Comparison of ENCODE assay signal across 13 cellular contexts in genomic region chr19:10115392-10116084, GRCh38. TPM values are rescaled to one million over a fixed set of nuclear protein-coding genes. Genes with fewer than 3 reads are reported as not detected.
DNase-seq lines count a peak whose midpoint lies in the region; ATAC-seq and TF ChIP-seq lines count a peak whose summit lies in the region.
"Had no signal": no experiment of that assay in that cellular context is flagged by ENCODE, and none has a peak within 500 bp of the region (broad histone marks: within the 10 kb centered on the region; RNA-seq: fewer than 3 reads in every experiment).

No MANE protein-coding gene starts in this region.

- CTCF ChIA-PET in Calu3 (lab: Charles Lee) (interaction anchor here (1.5 kb wide), 1 partner anchor 144 kb away, joined by 3 read pairs; no protein-coding TSS in a partner anchor), RWPE1 (lab: Yijun Ruan, JAX) (no interaction called here), A673 (lab: Charles Lee) (no interaction called here)

- H3K36me3 ChIP-seq in A673 (ENCODE audit: insufficient read depth, low read length, poor library complexity, severe bottlenecking), result peaks cover 54% of the 10 kb centered on the region

- TF ChIP-seq CTCF in 22Rv1 (IDR thresholded peaks at IDR 0.05) (no peak), Calu3 (IDR thresholded peaks at IDR 0.05; ENCODE audit: unreplicated experiment) (no peak), RWPE1 (conservative IDR thresholded peaks at IDR 0.05; ENCODE audit: low read depth) (no peak), A673 (conservative IDR thresholded peaks at IDR 0.05; ENCODE audit: low read depth, low read length) (no peak)

- peaks cover 4% of the 10 kb centered on the region for H3K4me1 Mint-ChIP-seq in Calu3 (ENCODE audit: low read depth, unreplicated experiment)
- H3K4me1 Mint-ChIP-seq in effector memory CD8-positive, alpha-beta T cell (ENCODE audit: low read depth in 2 of 2), result peaks cover 53% of the 10 kb centered on the region in 2 donors
- peaks cover 21 to 72% (median 52%) of the 10 kb centered on the region in 4 donors for H3K4me1 Mint-ChIP-seq in naive thymus-derived CD8-positive, alpha-beta T cell

- no peak overlapping the region for H3K4me3 Mint-ChIP-seq in Calu3 (ENCODE audit: low read depth, unreplicated experiment)
- peak overlapping the region; percentile 54 to 73 for H3K4me3 Mint-ChIP-seq in effector memory CD8-positive, alpha-beta T cell
- peak overlapping the region in 2 of 10 donors; percentile 24 to 78 for H3K4me3 Mint-ChIP-seq in naive thymus-derived CD8-positive, alpha-beta T cell

- no peaks in the 10 kb centered on the region for H3K27me3 Mint-ChIP-seq in Calu3 (ENCODE audit: unreplicated experiment)
- H3K27me3 Mint-ChIP-seq in effector memory CD8-positive, alpha-beta T cell, result no peaks in the 10 kb centered on the region
- no peaks in the 10 kb centered on the region for H3K27me3 Mint-ChIP-seq in naive thymus-derived CD8-positive, alpha-beta T cell

- no peak overlapping the region for H3K4me3 ChIP-seq in A673 (ENCODE audit: low read depth, low read length, poor library complexity, severe bottlenecking)
- H3K4me3 ChIP-seq: SJSA1 had no signal

- H3K27ac ChIP-seq in 22Rv1 (peak overlapping the region; percentile 63; the same call in 1 of the 2 replicates), RWPE1 (peak overlapping the region; percentile 73), A673 (ENCODE audit: low read depth, low read length, poor library complexity, severe bottlenecking) (no peak overlapping the region)
- H3K27ac ChIP-seq: SJSA1 had no signal

- H3K36me3 Mint-ChIP-seq in Calu3 (ENCODE audit: insufficient read depth, unreplicated experiment), result peaks cover 88% of the 10 kb centered on the region
- peaks cover 89% of the 10 kb centered on the region for H3K36me3 Mint-ChIP-seq in effector memory CD8-positive, alpha-beta T cell (ENCODE audit: insufficient read depth)
- H3K36me3 Mint-ChIP-seq in naive thymus-derived CD8-positive, alpha-beta T cell, result peaks cover 0 to 47% (median 11%) of the 10 kb centered on the region in 3 donors

- intact Hi-C loops in Calu3 (cut with micrococcal nuclease; ENCODE audit: unreplicated experiment) (no loop called here), A673 (cut with micrococcal nuclease; ENCODE audit: unreplicated experiment) (no loop called here)

- POLR2A ChIA-PET in RWPE1 (lab: Yijun Ruan, JAX; ENCODE audit: low non-redundant PET) (interaction anchor here (0.5 kb wide), 1 partner anchor 58 kb away, joined by 3 read pairs; no protein-coding TSS in a partner anchor), A673 (lab: Charles Lee; ENCODE audit: low non-redundant PET) (no interaction called here)
- POLR2A ChIA-PET in naive thymus-derived CD8-positive, alpha-beta T cell (lab: Charles Lee), result interaction anchor here (9.2 to 12.3 kb wide), 3 partner anchors 10 to 25 kb away, joined by 101 to 116 read pairs (median 103); partner anchors contain the start of genes ANGPTL6 and PPAN

- peaks cover 15% of the 10 kb centered on the region for H3K4me1 ChIP-seq in A673 (ENCODE audit: insufficient read depth, low read length, poor library complexity, severe bottlenecking)

- no peak for ATAC-seq in effector memory CD8-positive, alpha-beta T cell (replicated peaks)
- ATAC-seq in GM21390 (IDR thresholded peaks at IDR 0.05; ENCODE audit: unreplicated experiment), result no peak
- no peak for ATAC-seq in naive thymus-derived CD8-positive, alpha-beta T cell

- no TSS peak for BruUV-seq in Calu3 (replicated peaks; lab: Mats Ljungman, UMichigan)
- no TSS peak for BruUV-seq in A673 (replicated peaks; lab: Mats Ljungman, UMichigan)

- H3K9me3 ChIP-seq in A673 (ENCODE audit: low read depth, low read length, poor library complexity, severe bottlenecking), result no peaks in the 10 kb centered on the region
- H3K9me3 ChIP-seq: SJSA1 had no signal

- H3K27me3 ChIP-seq in A673 (replicated peaks; ENCODE audit: insufficient read depth, low read depth, low read length, poor library complexity), result no peaks in the 10 kb centered on the region
- H3K27me3 ChIP-seq: SJSA1 had no signal

- DNase-seq in Calu3 (no peak), RWPE1 (ENCODE audit: low spot score) (no peak), A673 (ENCODE audit: low spot score) (no peak)
- no peak for DNase-seq in effector memory CD8-positive, alpha-beta T cell
- no peak for DNase-seq in effector CD4-positive, alpha-beta T cell
- no peak for DNase-seq in naive thymus-derived CD8-positive, alpha-beta T cell
- DNase-seq: activated CD4-positive, CD25-positive, alpha-beta regulatory T cell; activated gamma-delta T cell treated with Interleukin-2 at 50 U/mL for 16 hours; NCI-H1930; NCI-H774 had no signal

- no peaks in the 10 kb centered on the region for H3K9me3 Mint-ChIP-seq in Calu3 (ENCODE audit: low read depth, unreplicated experiment)
- H3K9me3 Mint-ChIP-seq in effector memory CD8-positive, alpha-beta T cell, result no peaks in the 10 kb centered on the region
- no peaks in the 10 kb centered on the region for H3K9me3 Mint-ChIP-seq in naive thymus-derived CD8-positive, alpha-beta T cell

- H3K27ac Mint-ChIP-seq in Calu3 (ENCODE audit: unreplicated experiment), result peak overlapping the region; percentile 36
- H3K27ac Mint-ChIP-seq in effector memory CD8-positive, alpha-beta T cell, result peak overlapping the region; percentile 67 to 94
- H3K27ac Mint-ChIP-seq in naive thymus-derived CD8-positive, alpha-beta T cell, result peak overlapping the region in 2 of 10 donors; percentile 71 to 89

RNA-seq across cellular contexts. Expression of gene P2RY11, which starts 4.0 kb away (rescaled TPM):
- total RNA-seq in Calu3 (2022) (20.7 and 25.2 TPM in 2 replicates), A673 (2021) (32.2 and 39.4 TPM in 2 replicates)
- 10 to 100 TPM; 61.4 to 68.0 TPM for total RNA-seq in naive thymus-derived CD8-positive, alpha-beta T cell
- polyA plus RNA-seq in naive thymus-derived CD8-positive, alpha-beta T cell, result 1 to 10 TPM; 2.2 to 4.2 (median 2.9) TPM

RNA-seq across cellular contexts. Expression of gene EIF3G, which starts 4.2 kb away (rescaled TPM):
- 143 and 149 TPM in 2 replicates for total RNA-seq in Calu3 (2022)
- total RNA-seq in naive thymus-derived CD8-positive, alpha-beta T cell, result 100 to 1,000 TPM; 363 to 378 TPM
- 100 to 1,000 TPM; 226 to 282 (median 269) TPM for polyA plus RNA-seq in naive thymus-derived CD8-positive, alpha-beta T cell
- 260 and 266 TPM in 2 replicates for total RNA-seq in A673 (2021)

RNA-seq across cellular contexts. Expression of gene PPAN, which starts 9.4 kb away (rescaled TPM):
- total RNA-seq in Calu3 (2022) (52.2 and 56.4 TPM in 2 replicates), A673 (2021) (116 and 132 TPM in 2 replicates)
- total RNA-seq in naive thymus-derived CD8-positive, alpha-beta T cell, result 100 to 1,000 TPM; 109 to 122 TPM
- polyA plus RNA-seq in naive thymus-derived CD8-positive, alpha-beta T cell, result 10 to 100 TPM; 15.7 to 42.7 (median 25.8) TPM

RNA-seq across cellular contexts. Expression of gene ANGPTL6, which starts 13.1 kb away (rescaled TPM):
- 0.59 and 1.2 TPM in 2 replicates for total RNA-seq in Calu3 (2022)
- 1 to 10 TPM; 1.3 to 1.8 TPM for total RNA-seq in naive thymus-derived CD8-positive, alpha-beta T cell
- under 1 TPM; 0.54 to 0.82 (median 0.65) TPM for polyA plus RNA-seq in naive thymus-derived CD8-positive, alpha-beta T cell
- not detected in 2 replicates for total RNA-seq in A673 (2021)

RNA-seq across cellular contexts. Expression of gene SHFL, which starts 29.4 kb away (rescaled TPM):
- total RNA-seq in Calu3 (2022) (37.3 and 61.5 TPM in 2 replicates), A673 (2021) (15.2 and 17.3 TPM in 2 replicates)
- total RNA-seq in naive thymus-derived CD8-positive, alpha-beta T cell, result 100 to 1,000 TPM; 109 to 113 TPM
- polyA plus RNA-seq in naive thymus-derived CD8-positive, alpha-beta T cell, result 10 to 100 TPM; 32.0 to 51.3 (median 34.6) TPM
